In the genomic region with DNA sequence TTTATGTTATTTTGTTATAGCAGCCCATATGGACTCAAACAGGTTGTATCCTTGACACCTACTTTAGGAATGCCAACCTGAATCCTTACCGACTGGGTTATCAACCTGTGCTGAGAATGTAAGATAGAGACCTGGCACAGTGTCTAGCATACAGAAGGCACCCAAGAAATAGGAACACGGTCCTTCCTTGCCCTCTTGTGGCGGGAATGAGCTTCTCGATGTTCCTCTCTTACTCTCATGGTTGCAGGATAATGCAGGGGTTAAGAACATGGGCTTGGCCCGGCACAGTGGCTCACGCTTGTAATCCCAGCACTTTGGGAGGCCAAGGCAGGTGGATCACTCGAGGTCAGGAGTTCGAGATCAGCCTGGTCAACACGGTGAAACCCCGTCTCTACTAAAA, we compare ENCODE assay signal across 7 cellular contexts. TPM values are rescaled to one million over a fixed set of nuclear protein-coding genes. Genes with fewer than 3 reads are reported as not detected.
DNase-seq lines count a peak whose midpoint lies in the region; ATAC-seq and TF ChIP-seq lines count a peak whose summit lies in the region.

No MANE protein-coding gene starts in this region.

- no peaks in the 10 kb centered on the region for H3K9me2 ChIP-seq in HCT116 (ENCODE audit: insufficient read depth)
- no peaks in the 10 kb centered on the region for H3K9me2 ChIP-seq in PC-9 (ENCODE audit: insufficient read depth)

- TF ChIP-seq RAD21 in HCT116 (IDR thresholded peaks at IDR 0.05; ENCODE audit: low read depth), result peak; percentile 85

- intact Hi-C loops in HCT116 (cut with micrococcal nuclease) (loop anchor here (1.0 to 10.0 kb wide), 5 partner anchors 88 to 682 kb away; partner anchors contain the start of genes CABP1 and PLA2G1B), PC-9 (cut with micrococcal nuclease; ENCODE audit: unreplicated experiment) (loop anchor here (2.0 to 10.0 kb wide), 3 partner anchors 85 to 427 kb away; no protein-coding TSS in a partner anchor), ascending aorta (cut with DNase I) (no loop called here)

- 0 out of 2 replicates have a peak, but pooled peaks cover 3% of the 10 kb centered on the region for H3F3A ChIP-seq in PC-9 (ENCODE audit: insufficient read depth, low read depth)

- CTCF ChIA-PET in HCT116 (lab: Charles Lee), result interaction anchor here (0.9 to 4.0 kb wide), 12 partner anchors 18 to 435 kb away, joined by 3 to 22 read pairs (median 4); partner anchors contain the start of gene POP5
- CTCF ChIA-PET in PC-9 (lab: Charles Lee), result interaction anchor here (1.0 kb wide), 1 partner anchor 427 kb away, joined by 4 read pairs; no protein-coding TSS in a partner anchor

- BruUV-seq in HCT116 (replicated peaks; lab: Mats Ljungman, UMichigan) (no TSS peak), PC-9 (replicated peaks; lab: Mats Ljungman, UMichigan) (no TSS peak)

- in situ Hi-C loops in GM13976 (cut with MboI; ENCODE audit: low sequenced_read_pairs, unreplicated experiment), result no loop called here

- H3K4me3 ChIP-seq in HCT116 (replicated peaks in 1 of 2; ENCODE audit: low read depth in 1 of 2, low read length in 2 of 2), result no peak overlapping the region
- no peak overlapping the region for H3K4me3 ChIP-seq in PC-9
- H3K4me3 ChIP-seq in fibroblast of villous mesenchyme (ENCODE audit: low read depth, low read length), result no peak overlapping the region
- no peak overlapping the region for H3K4me3 ChIP-seq in skeletal muscle cell (ENCODE audit: low read depth, low read length)
- H3K4me3 ChIP-seq in ascending aorta, result no peak overlapping the region

- H3K36me3 ChIP-seq in HCT116 (ENCODE audit: control insufficient read depth in 1 of 2, insufficient read depth in 2 of 2, low read length in 2 of 2), result peaks cover 9 to 18% of the 10 kb centered on the region in 2 experiments; a peak in 2 of 4 replicates
- peaks cover 13% of the 10 kb centered on the region; the same call in 1 of the 2 replicates for H3K36me3 ChIP-seq in PC-9 (ENCODE audit: low read depth)
- H3K36me3 ChIP-seq in ascending aorta, result peaks cover 29 to 63% of the 10 kb centered on the region in 2 donors

- H4K20me1 ChIP-seq in HCT116 (ENCODE audit: insufficient read depth) (no peaks in the 10 kb centered on the region), PC-9 (ENCODE audit: insufficient read depth) (no peaks in the 10 kb centered on the region)

- H3K27ac ChIP-seq in HCT116 (ENCODE audit: low read depth, low read length), result no peak overlapping the region
- no peak overlapping the region for H3K27ac ChIP-seq in PC-9
- no peak overlapping the region for H3K27ac ChIP-seq in ascending aorta

- peaks cover 0 to under 1% of the 10 kb centered on the region in 2 experiments; a peak in 1 of 4 replicates for H3K4me1 ChIP-seq in HCT116 (ENCODE audit: control insufficient read depth in 1 of 2, insufficient read depth in 2 of 2, low read length in 2 of 2)
- no peaks in the 10 kb centered on the region; the same call in 1 of the 2 replicates for H3K4me1 ChIP-seq in PC-9 (replicated peaks; ENCODE audit: insufficient read depth)
- H3K4me1 ChIP-seq in ascending aorta, result no peaks in the 10 kb centered on the region

- TF ChIP-seq POLR2A in HCT116 (IDR thresholded peaks at IDR 0.05; ENCODE audit: borderline replicate concordance, extremely low read depth, insufficient read depth, insufficient read length), result no peak

- peaks cover 1% of the 10 kb centered on the region; the same call in 1 of the 2 replicates for H3K79me2 ChIP-seq in HCT116 (ENCODE audit: insufficient read depth, low read length)
- H3K79me2 ChIP-seq in PC-9 (ENCODE audit: low read depth), result peaks cover 2% of the 10 kb centered on the region

- no peak overlapping the region for H2AFZ ChIP-seq in HCT116 (ENCODE audit: low read depth, low read length, poor library complexity, severe bottlenecking)
- H2AFZ ChIP-seq in PC-9, result no peak overlapping the region

- no peaks in the 10 kb centered on the region for H3K27me3 ChIP-seq in HCT116 (ENCODE audit: insufficient read depth, low read length)
- H3K27me3 ChIP-seq in PC-9 (ENCODE audit: insufficient read depth, low read depth), result no peaks in the 10 kb centered on the region
- no peaks in the 10 kb centered on the region for H3K27me3 ChIP-seq in ascending aorta

- no peak overlapping the region for H3K9ac ChIP-seq in HCT116 (ENCODE audit: low read length)

- RAD21 ChIA-PET in HCT116 (lab: Charles Lee; ENCODE audit: low non-redundant PET in 1 of 2, low total read pairs in 2 of 2, uncharacterized antibody in 2 of 2, unreplicated experiment in 2 of 2), result interaction anchor here in 1 of 2 experiments (1.0 kb wide), 1 partner anchor 38 kb away, joined by 3 read pairs; no protein-coding TSS in a partner anchor

- H3K9me3 ChIP-seq in HCT116 (ENCODE audit: control insufficient read depth in 1 of 2, insufficient read depth in 1 of 2, low read depth in 1 of 2, low read length in 2 of 2) (no peaks in the 10 kb centered on the region), PC-9 (ENCODE audit: insufficient read depth, low read depth) (no peaks in the 10 kb centered on the region), ascending aorta (no peaks in the 10 kb centered on the region)

- ATAC-seq in HCT116, result peak; percentile 91

- TF ChIP-seq CTCF in HCT116 (IDR thresholded peaks at IDR 0.05 in 2 of 3, conservative IDR thresholded peaks at IDR 0.05 in 1 of 3; ENCODE audit: borderline replicate concordance in 1 of 3, insufficient read depth in 1 of 3, low read depth in 2 of 3, low read length in 2 of 3) (peak; percentile 63 to 81 (median 66); a peak in 5 of 6 replicates), PC-9 (conservative IDR thresholded peaks at IDR 0.05) (peak; percentile 71), fibroblast of villous mesenchyme (IDR thresholded peaks at IDR 0.05; ENCODE audit: insufficient read depth, low read depth, low read length) (peak; percentile 65), ascending aorta (IDR thresholded peaks at IDR 0.05) (no peak), GM13976 (IDR thresholded peaks at IDR 0.05; ENCODE audit: borderline replicate concordance, control extremely low read depth, extremely low read depth, insufficient read depth, missing control alignments) (no peak)

- DNase-seq in HCT116 (ENCODE audit: low read depth, low spot score) (peak; percentile 54), PC-9 (peak in 1 of 2 experiments; percentile 40), fibroblast of villous mesenchyme (ENCODE audit: low read depth) (peak; percentile 50), skeletal muscle cell (ENCODE audit: low read depth) (peak; percentile 5), ascending aorta (ENCODE audit: low spot score in 2 of 2) (no peak), NCI-H187 (lab: John Stamatoyannopoulos, UW) (no peak), GM13976 (ENCODE audit: low spot score) (no peak)

- H3K4me2 ChIP-seq in HCT116 (ENCODE audit: low read length) (no peak overlapping the region), PC-9 (no peak overlapping the region)

- POLR2A ChIA-PET in HCT116 (lab: Charles Lee) (interaction anchor here (1.2 kb wide), 1 partner anchor 514 kb away, joined by 3 read pairs; the partner anchor contains the start of gene DYNLL1), PC-9 (lab: Charles Lee; ENCODE audit: unreplicated experiment) (interaction anchor here (0.7 kb wide), 1 partner anchor 9 kb away, joined by 4 read pairs; no protein-coding TSS in a partner anchor)

TF ChIP-seq in HCT116, 20 proteins besides CTCF, POLR2A, EP300 and RAD21:
- TF ChIP-seq, protein P1, sequence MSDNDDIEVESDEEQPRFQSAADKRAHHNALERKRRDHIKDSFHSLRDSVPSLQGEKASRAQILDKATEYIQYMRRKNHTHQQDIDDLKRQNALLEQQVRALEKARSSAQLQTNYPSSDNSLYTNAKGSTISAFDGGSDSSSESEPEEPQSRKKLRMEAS (IDR thresholded peaks at IDR 0.05), result 0 out of 2 replicates have a peak, but pooled peaks have one; percentile 23
- no peak for TF ChIP-seq EGR1 (IDR thresholded peaks at IDR 0.05; ENCODE audit: low read depth)
- TF ChIP-seq EZH2 (IDR thresholded peaks at IDR 0.05), result no peak
- peak; percentile 53; the same call in 1 of the 2 replicates for TF ChIP-seq CBX3 (IDR thresholded peaks at IDR 0.05; ENCODE audit: low read depth)
- no peak for TF ChIP-seq SP1 (IDR thresholded peaks at IDR 0.05; ENCODE audit: low read depth)
- TF ChIP-seq CEBPB (IDR thresholded peaks at IDR 0.05; ENCODE audit: low read depth), result no peak
- TF ChIP-seq TCF7L2 (IDR thresholded peaks at IDR 0.05; ENCODE audit: borderline replicate concordance, extremely low read depth, insufficient read depth, insufficient read length), result no peak

RNA-seq across cellular contexts. Expression of gene C12orf43, which starts 6.5 kb away (rescaled TPM):
- total RNA-seq in HCT116 (2021; ENCODE audit: unreplicated experiment) (16.2 TPM), PC-9 (2021) (14.7 and 14.8 TPM in 2 replicates), fibroblast of villous mesenchyme (13.0 and 14.2 TPM in 2 replicates), ascending aorta (47.1 TPM)
- polyA plus RNA-seq in HCT116 (2012), result 9.7 and 10.8 TPM in 2 replicates

RNA-seq across cellular contexts. Expression of gene OASL, which starts 29.3 kb away (rescaled TPM):
- 4.1 TPM for total RNA-seq in HCT116 (2021; ENCODE audit: unreplicated experiment)
- 2.8 and 5.2 TPM in 2 replicates for polyA plus RNA-seq in HCT116 (2012)
- 1.7 and 2.7 TPM in 2 replicates for total RNA-seq in PC-9 (2021)
- under 0.01 TPM in 2 replicates for total RNA-seq in fibroblast of villous mesenchyme
- total RNA-seq in ascending aorta, result not detected

RNA-seq across cellular contexts. Expression of gene HNF1A, which starts 31.4 kb away (rescaled TPM):
- total RNA-seq in HCT116 (2021; ENCODE audit: unreplicated experiment) (not detected), PC-9 (2021) (not detected in 2 replicates), fibroblast of villous mesenchyme (not detected in 2 replicates), ascending aorta (not detected)
- polyA plus RNA-seq in HCT116 (2012), result 0.03 TPM in 1 of 2 replicates, not detected in the other

Comparison
In these comparisons a context has a peak if more than half of its experiments do, and no peak if none do; other contexts are left out.
1. DNase-seq: peak in HCT116 (single experiment), fibroblast of villous mesenchyme (single experiment) and skeletal muscle cell (single experiment); none in ascending aorta (0 of 2), NCI-H187 (0 of 2) and GM13976 (single experiment).
2. CTCF ChIP-seq: peak in HCT116 (3 of 3), PC-9 (single experiment) and fibroblast of villous mesenchyme (single experiment); none in ascending aorta (0 of 3) and GM13976 (single experiment).